23 cellular contexts compared by ENCODE assay signal in genomic region chr2:15964936-15965563, GRCh38. TPM values are rescaled to one million over a fixed set of nuclear protein-coding genes. Genes with fewer than 3 reads are reported as not detected.
A peak's percentile ranks its signal among the peaks of the same experiment; 100 is the strongest.
DNase-seq lines count a peak whose midpoint lies in the region; ATAC-seq and TF ChIP-seq lines count a peak whose summit lies in the region.
"Had no signal": no experiment of that assay in that cellular context is flagged by ENCODE, and none has a peak within 500 bp of the region (broad histone marks: within the 10 kb centered on the region; RNA-seq: fewer than 3 reads in every experiment).

No MANE protein-coding gene starts in this region.

- no peaks in the 10 kb centered on the region for H3K27me3 ChIP-seq in naive thymus-derived CD4-positive, alpha-beta T cell (ENCODE audit: control insufficient read depth in 2 of 2, insufficient read depth in 2 of 2, low read length in 2 of 2)
- H3K27me3 ChIP-seq: MG63, neutrophil, SJSA1, spleen, uterus had no signal

- no peak overlapping the region for H3K4me3 Mint-ChIP-seq in Calu3 (ENCODE audit: low read depth, unreplicated experiment)
- H3K4me3 Mint-ChIP-seq in WTC11: no peak overlapping the region
- H3K4me3 Mint-ChIP-seq in naive thymus-derived CD4-positive, alpha-beta T cell: peak overlapping the region in 6 of 10 donors; percentile 9 to 88 (median 76)
- H3K4me3 Mint-ChIP-seq: activated B cell treated with CpG ODN at 0.5 μM for 24 hours; activated CD8-positive, alpha-beta T cell treated with anti-CD3 and anti-CD28 coated beads, Interleukin-2, amount 10 ng/mL, durations not matched to agents 7 days and 5 days; activated naive CD8-positive, alpha-beta T cell treated with anti-CD3 and anti-CD28 coated beads, Interleukin-2, amount 10 ng/mL, durations not matched to agents 7 days and 5 days had no signal

- peak; percentile 24 for DNase-seq in SIG-M5 treated with dmso at 0.1 percent for 504 hours (lab: John Stamatoyannopoulos, UW; ENCODE audit: unreplicated experiment)
- no peak for DNase-seq in SIG-M5 (lab: John Stamatoyannopoulos, UW)
- peak; percentile 69 for DNase-seq in Calu3
- DNase-seq in WTC11 (ENCODE audit: low spot score): no peak
- DNase-seq in naive thymus-derived CD4-positive, alpha-beta T cell: no peak
- no peak for DNase-seq in NCI-H524 treated with DMSO at 0.1 percent for 48 hours (lab: John Stamatoyannopoulos, UW)
- no peak for DNase-seq in stimulated activated CD4-positive, alpha-beta T cell treated with anti-CD3 and anti-CD28 coated beads, Interleukin-12 subunit alpha, Interleukin-12 subunit beta, amount 100 ng/mL, for 4 hours
- DNase-seq: activated B cell treated with CpG ODN at 0.5 μM for 24 hours, AML-193, MG63, midbrain, NCI-H2171 treated with DMSO at 0.1 percent for 48 hours, NCI-H748 treated with DMSO at 0.1 percent for 48 hours, spleen, substantia nigra, uterus had no signal

- H3K9me3 ChIP-seq in naive thymus-derived CD4-positive, alpha-beta T cell (ENCODE audit: control insufficient read depth in 2 of 3, low read length in 3 of 3): no peaks in the 10 kb centered on the region
- H3K9me3 ChIP-seq: MG63, neutrophil, SJSA1, uterus had no signal

- H3K36me3 ChIP-seq in naive thymus-derived CD4-positive, alpha-beta T cell (ENCODE audit: control insufficient read depth in 2 of 3, insufficient read depth in 3 of 3, low read length in 3 of 3): no peaks in the 10 kb centered on the region
- H3K36me3 ChIP-seq: MG63, neutrophil, SJSA1, spleen, uterus had no signal

- peaks cover 10 to 23% of the 10 kb centered on the region in 2 donors for H3K4me1 ChIP-seq in naive thymus-derived CD4-positive, alpha-beta T cell (ENCODE audit: control insufficient read depth in 2 of 2, insufficient read depth in 2 of 2, low read length in 2 of 2)
- H3K4me1 ChIP-seq: SJSA1, uterus had no signal

- peak; percentile 15 for ATAC-seq in WTC11
- no peak for ATAC-seq in naive thymus-derived CD4-positive, alpha-beta T cell
- ATAC-seq in GM21367 (IDR thresholded peaks at IDR 0.05; ENCODE audit: unreplicated experiment): no peak
- ATAC-seq: left lobe of liver had no signal

- no peak overlapping the region for H3K4me3 ChIP-seq in naive thymus-derived CD4-positive, alpha-beta T cell (ENCODE audit: low read length)
- H3K4me3 ChIP-seq: MG63, SJSA1, spleen, uterus had no signal

- H3K4me1 Mint-ChIP-seq in Calu3 (ENCODE audit: low read depth, unreplicated experiment) (peaks cover 43% of the 10 kb centered on the region), WTC11 (peaks cover 27% of the 10 kb centered on the region)
- H3K4me1 Mint-ChIP-seq in naive thymus-derived CD4-positive, alpha-beta T cell: peaks cover 17 to 61% (median 48%) of the 10 kb centered on the region in 7 donors

- peak overlapping the region; percentile 45 for H3K27ac ChIP-seq in naive thymus-derived CD4-positive, alpha-beta T cell (ENCODE audit: low read depth, low read length)
- H3K27ac ChIP-seq: 22Rv1, neutrophil, SJSA1, spleen, uterus had no signal

- CTCF ChIA-PET in Calu3 (lab: Charles Lee): interaction anchor here (0.5 to 1.2 kb wide), 6 partner anchors 25 to 353 kb away, joined by 3 to 5 read pairs (median 3); no protein-coding TSS in a partner anchor
- CTCF ChIA-PET in WTC11 (lab: Charles Lee): interaction anchor here (0.8 to 1.9 kb wide), 3 partner anchors 25 to 317 kb away, joined by 3 to 9 read pairs (median 8); partner anchors contain the start of gene MYCN
- CTCF ChIA-PET in naive thymus-derived CD4-positive, alpha-beta T cell (lab: Charles Lee): interaction anchor here (1.3 to 2.3 kb wide), 2 partner anchors 21 to 25 kb away, joined by 5 to 10 read pairs; partner anchors contain the start of gene MYCN

- H3K9me3 Mint-ChIP-seq in Calu3 (ENCODE audit: low read depth, unreplicated experiment): no peaks in the 10 kb centered on the region
- peaks cover 10% of the 10 kb centered on the region; the same call in 1 of the 2 replicates for H3K9me3 Mint-ChIP-seq in WTC11
- peaks cover 0 to 4% (median 0%) of the 10 kb centered on the region in 11 donors for H3K9me3 Mint-ChIP-seq in naive thymus-derived CD4-positive, alpha-beta T cell

- no TSS peak for BruUV-seq in Calu3 (replicated peaks; lab: Mats Ljungman, UMichigan)

- POLR2A ChIA-PET in WTC11 (lab: Charles Lee): interaction anchor here (0.6 kb wide), 1 partner anchor 168 kb away, joined by 3 read pairs; no protein-coding TSS in a partner anchor
- POLR2A ChIA-PET in naive thymus-derived CD4-positive, alpha-beta T cell (lab: Charles Lee): interaction anchor here (1.1 to 2.3 kb wide), 7 partner anchors 9 to 59 kb away, joined by 3 to 15 read pairs (median 4); no protein-coding TSS in a partner anchor

- H3K36me3 Mint-ChIP-seq in Calu3 (ENCODE audit: insufficient read depth, unreplicated experiment) (peaks cover 7% of the 10 kb centered on the region), WTC11 (peaks cover 14% of the 10 kb centered on the region)
- H3K36me3 Mint-ChIP-seq in naive thymus-derived CD4-positive, alpha-beta T cell: no peaks in the 10 kb centered on the region
- H3K36me3 Mint-ChIP-seq: activated naive CD8-positive, alpha-beta T cell treated with anti-CD3 and anti-CD28 coated beads, Interleukin-2, amount 10 ng/mL, durations not matched to agents 7 days and 5 days had no signal

- no peak for TF ChIP-seq CTCF in Calu3 (IDR thresholded peaks at IDR 0.05; ENCODE audit: unreplicated experiment)
- no peak for TF ChIP-seq CTCF in WTC11 (IDR thresholded peaks at IDR 0.05)

- no peaks in the 10 kb centered on the region for H3K27me3 Mint-ChIP-seq in Calu3 (ENCODE audit: unreplicated experiment)
- H3K27me3 Mint-ChIP-seq in WTC11 (ENCODE audit: low read depth): peaks cover 6% of the 10 kb centered on the region
- peaks cover 0 to 6% (median 0%) of the 10 kb centered on the region in 5 donors for H3K27me3 Mint-ChIP-seq in naive thymus-derived CD4-positive, alpha-beta T cell
- H3K27me3 Mint-ChIP-seq: activated naive CD8-positive, alpha-beta T cell treated with anti-CD3 and anti-CD28 coated beads, Interleukin-2, amount 10 ng/mL, durations not matched to agents 7 days and 5 days had no signal

- intact Hi-C loops in Calu3 (cut with micrococcal nuclease; ENCODE audit: unreplicated experiment): loop anchor here (2.0 to 5.0 kb wide), 3 partner anchors 20 to 177 kb away; no protein-coding TSS in a partner anchor
- intact Hi-C loops in naive thymus-derived CD4-positive, alpha-beta T cell (cut with micrococcal nuclease): loop anchor here in 1 of 2 donors (1.0 kb wide), 1 partner anchor 22 kb away; no protein-coding TSS in a partner anchor

- peak overlapping the region; percentile 37 for H3K27ac Mint-ChIP-seq in Calu3 (ENCODE audit: unreplicated experiment)
- H3K27ac Mint-ChIP-seq in WTC11: no peak overlapping the region
- peak overlapping the region in 8 of 9 donors; percentile 80 to 95 (median 89) for H3K27ac Mint-ChIP-seq in naive thymus-derived CD4-positive, alpha-beta T cell
- H3K27ac Mint-ChIP-seq: activated B cell treated with CpG ODN at 0.5 μM for 24 hours had no signal

TF ChIP-seq in WTC11, 78 proteins besides CTCF, POLR2A, EP300 and RAD21:
- no peak for TF ChIP-seq ARID4B (CRISPR knock-in tag; IDR thresholded peaks at IDR 0.05; ENCODE audit: borderline replicate concordance)

RNA-seq across cellular contexts. Expression of gene MYCN, which starts 24.7 kb away (rescaled TPM):
- total RNA-seq in Calu3 (2022) (5.5 and 8.7 TPM in 2 replicates), WTC11 (2021) (68.3 to 77.5 TPM (median 75.3 TPM) in 3 replicates)
- total RNA-seq in naive thymus-derived CD4-positive, alpha-beta T cell: 1 to 10 TPM in 1 of 5 experiments, under 1 TPM in 3, not detected in 1; 0.21 to 2.3 (median 0.47) TPM
- polyA plus RNA-seq in naive thymus-derived CD4-positive, alpha-beta T cell: not detected
- total RNA-seq: activated B cell treated with CpG ODN at 0.5 μM for 24 hours; activated CD8-positive, alpha-beta T cell treated with anti-CD3 and anti-CD28 coated beads, Interleukin-2, amount 10 ng/mL, durations not matched to agents 7 days and 5 days; activated naive CD8-positive, alpha-beta T cell treated with anti-CD3 and anti-CD28 coated beads, Interleukin-2, amount 10 ng/mL, durations not matched to agents 7 days and 5 days had no signal

Comparison
In these comparisons a context has a peak if more than half of its experiments do, and no peak if none do; other contexts are left out.
1. DNase-seq: peak in SIG-M5 treated with dmso at 0.1 percent for 504 hours (single experiment) and Calu3 (single experiment); none in SIG-M5 (single experiment), WTC11 (single experiment), naive thymus-derived CD4-positive, alpha-beta T cell (0 of 9), NCI-H524 treated with DMSO at 0.1 percent for 48 hours (single experiment) and stimulated activated CD4-positive, alpha-beta T cell treated with anti-CD3 and anti-CD28 coated beads, Interleukin-12 subunit alpha, Interleukin-12 subunit beta, amount 100 ng/mL, for 4 hours (single experiment).
2. H3K4me3 Mint-ChIP-seq: peak in naive thymus-derived CD4-positive, alpha-beta T cell (6 of 10); none in Calu3 (single experiment) and WTC11 (single experiment).